Comparison of ENCODE assay signal across 9 cellular contexts in the genomic region with DNA sequence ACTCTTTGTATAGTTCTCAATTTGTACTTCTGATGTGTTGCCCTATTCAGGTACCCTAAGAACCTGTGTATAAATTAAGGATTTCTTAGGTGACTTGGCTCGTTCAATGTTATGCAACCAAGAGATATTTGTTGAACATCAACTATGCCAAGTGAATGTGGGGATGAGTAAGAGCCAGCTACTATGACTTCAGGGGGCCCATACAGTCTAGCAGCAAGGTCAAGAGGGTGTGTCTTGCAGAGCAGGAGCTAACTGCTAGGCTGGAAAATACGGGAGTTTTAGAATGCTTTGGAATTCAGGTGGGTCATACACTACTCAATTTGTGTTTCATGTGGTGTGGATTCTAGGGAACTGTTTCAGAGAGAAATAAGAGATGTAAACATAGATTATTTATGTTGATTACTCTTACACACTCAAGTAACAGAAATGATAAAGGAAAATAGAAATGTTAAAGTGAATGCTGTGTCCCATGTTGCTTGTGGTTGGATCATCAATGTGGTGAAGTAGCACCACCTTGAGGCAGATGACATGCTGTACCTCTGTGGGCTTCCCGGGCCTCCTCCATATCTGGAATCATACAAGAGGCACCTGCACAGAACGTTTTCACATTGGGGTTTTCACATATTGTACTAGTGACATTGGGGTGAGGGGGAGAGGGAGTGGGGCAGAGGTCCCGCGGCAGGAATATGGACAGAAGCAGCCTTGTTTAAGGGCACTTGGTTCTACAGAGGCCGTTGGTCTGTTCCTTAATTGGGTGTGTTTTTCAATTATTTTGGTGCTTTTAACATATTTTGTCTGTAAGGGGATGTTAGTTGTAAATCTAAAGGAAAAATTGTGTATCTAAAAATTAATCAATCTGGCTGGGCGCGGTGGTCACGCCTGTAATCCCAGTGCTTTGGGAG. TPM values are rescaled to one million over a fixed set of nuclear protein-coding genes. Genes with fewer than 3 reads are reported as not detected.
DNase-seq lines count a peak whose midpoint lies in the region; ATAC-seq and TF ChIP-seq lines count a peak whose summit lies in the region.
"Had no signal": no experiment of that assay in that cellular context is flagged by ENCODE, and none has a peak within 500 bp of the region (broad histone marks: within the 10 kb centered on the region; RNA-seq: fewer than 3 reads in every experiment).

No MANE protein-coding gene starts in this region.

- H3K27me3 ChIP-seq in GM23338 (ENCODE audit: insufficient read depth) (no peaks in the 10 kb centered on the region), MG63 (no peaks in the 10 kb centered on the region), SK-N-SH (ENCODE audit: insufficient read depth) (no peaks in the 10 kb centered on the region), iPS DF 6.9 (ENCODE audit: control insufficient read depth, insufficient read depth, low read length) (no peaks in the 10 kb centered on the region)

- peaks cover 2% of the 10 kb centered on the region for H3K27me3 Mint-ChIP-seq in GM23338 (ENCODE audit: insufficient read depth, low read depth, poor library complexity)

- WGBS in SK-N-SH (ENCODE audit: low lambda C conversion rate) = 69% methylated on average over 10 of the region's 10 CpGs
- no CpG with 5 or more reads among the region's 10 CpGs for WGBS in iPS DF 6.9 (ENCODE audit: insufficient coverage, insufficient read length)

- no peak for TF ChIP-seq EP300 in SK-N-SH (IDR thresholded peaks at IDR 0.05; ENCODE audit: borderline replicate concordance in 1 of 2, low read depth in 1 of 2, low read length in 1 of 2)

- H3K9me2 ChIP-seq in GM23338 (ENCODE audit: insufficient read depth) (no peaks in the 10 kb centered on the region), SK-N-SH (no peaks in the 10 kb centered on the region)

- H3F3A ChIP-seq in GM23338 (replicated peaks; ENCODE audit: low read depth) (no peaks in the 10 kb centered on the region), SK-N-SH (replicated peaks; ENCODE audit: insufficient read depth) (peaks cover 34% of the 10 kb centered on the region)

- POLR2A ChIA-PET in SK-N-SH (lab: Yijun Ruan, JAX) = no interaction called here

- CTCF ChIA-PET in SK-N-SH (lab: Yijun Ruan, JAX) = interaction anchor here (0.6 to 1.4 kb wide), 15 partner anchors 10 to 598 kb away, joined by 3 to 13 read pairs (median 3); no protein-coding TSS in a partner anchor

- H3K36me3 Mint-ChIP-seq in GM23338 (ENCODE audit: low read depth) = peaks cover 2% of the 10 kb centered on the region

- H3K4me2 ChIP-seq in GM23338 (no peak overlapping the region), SK-N-SH (no peak overlapping the region)

- H3K9ac ChIP-seq in SK-N-SH = no peak overlapping the region

- TF ChIP-seq RAD21 in SK-N-SH (IDR thresholded peaks at IDR 0.05; ENCODE audit: low read length) = peak; percentile 90

- H2AFZ ChIP-seq in GM23338 (no peak overlapping the region), SK-N-SH (ENCODE audit: low read depth) (no peak overlapping the region)

- H4K20me1 ChIP-seq in GM23338 (replicated peaks; ENCODE audit: insufficient read depth) (no peaks in the 10 kb centered on the region), SK-N-SH (ENCODE audit: insufficient read depth) (peaks cover 7% of the 10 kb centered on the region)

- peak; percentile 97 for TF ChIP-seq CTCF in GM23338 (conservative IDR thresholded peaks at IDR 0.05; ENCODE audit: low read depth in 2 of 2)
- TF ChIP-seq CTCF in SK-N-SH (IDR thresholded peaks at IDR 0.05) = peak; percentile 80

- peak; percentile 98 for ATAC-seq in GM23338

- H3K4me1 ChIP-seq in GM23338 (ENCODE audit: insufficient read depth) = peaks cover 39% of the 10 kb centered on the region
- peaks cover 3 to 20% of the 10 kb centered on the region in 2 experiments; a peak in 2 of 4 replicates for H3K4me1 ChIP-seq in SK-N-SH (ENCODE audit: control insufficient read depth in 1 of 2, insufficient read depth in 2 of 2, low read depth in 1 of 2, low read length in 1 of 2)
- H3K4me1 ChIP-seq in iPS DF 6.9 (ENCODE audit: control insufficient read depth, insufficient read depth, low read length) = no peaks in the 10 kb centered on the region

- H3K4me3 ChIP-seq in GM23338 (no peak overlapping the region), MG63 (no peak overlapping the region), SK-N-SH (ENCODE audit: low read depth in 2 of 2, low read length in 1 of 2) (peak overlapping the region in 1 of 2 experiments; percentile 28; a peak in 1 of 4 replicates), iPS DF 6.9 (ENCODE audit: low read length) (no peak overlapping the region)

- DNase-seq in GM03348 (ENCODE audit: low spot score) (peak; percentile 56), GM23338 (ENCODE audit: low spot score) (peak; percentile 78), MG63 (peak; percentile 25), SK-N-SH (peak; percentile 63), astrocyte of the hippocampus (ENCODE audit: low read depth, low spot score) (peak; percentile 75), iPS DF 6.9 (ENCODE audit: low read depth, low spot score) (peak; percentile 33)
- DNase-seq in stimulated activated CD4-positive, alpha-beta T cell treated with anti-CD3 and anti-CD28 coated beads, Interleukin-12 subunit alpha, Interleukin-12 subunit beta, amount 100 ng/mL, for 4 hours = peak; percentile 13
- DNase-seq in effector CD8-positive, alpha-beta T cell (lab: John Stamatoyannopoulos, UW) = no peak

- peaks cover 37% of the 10 kb centered on the region for H3K4me1 Mint-ChIP-seq in GM23338

- H3K27ac ChIP-seq in GM23338 (ENCODE audit: low read depth) (no peak overlapping the region; the same call in 1 of the 2 replicates), SK-N-SH (ENCODE audit: low read depth in 2 of 2, low read length in 1 of 2) (peak overlapping the region in 1 of 2 experiments; percentile 47; a peak in 1 of 4 replicates), iPS DF 6.9 (ENCODE audit: low read length) (no peak overlapping the region)

- H3K4me3 Mint-ChIP-seq in GM23338 = no peak overlapping the region

- H3K36me3 ChIP-seq in GM23338 (ENCODE audit: insufficient read depth) (no peaks in the 10 kb centered on the region), MG63 (peaks cover 26% of the 10 kb centered on the region), SK-N-SH (replicated peaks in 1 of 2; ENCODE audit: control insufficient read depth in 1 of 2, insufficient read depth in 2 of 2, low read length in 1 of 2) (peaks cover 35 to 38% of the 10 kb centered on the region in 2 experiments), iPS DF 6.9 (ENCODE audit: control insufficient read depth, insufficient read depth, low read length) (no peaks in the 10 kb centered on the region)

- H3K9me3 ChIP-seq in MG63 (no peaks in the 10 kb centered on the region), SK-N-SH (no peaks in the 10 kb centered on the region), iPS DF 6.9 (ENCODE audit: control insufficient read depth, insufficient read depth, low read length) (no peaks in the 10 kb centered on the region)

- H3K79me2 ChIP-seq in GM23338 (replicated peaks; ENCODE audit: insufficient read depth) (no peaks in the 10 kb centered on the region), SK-N-SH (ENCODE audit: insufficient read depth) (peaks cover 28% of the 10 kb centered on the region)

- no peaks in the 10 kb centered on the region for H3K9me3 Mint-ChIP-seq in GM23338

- H3K27ac Mint-ChIP-seq in GM23338 = peak overlapping the region; percentile 38

TF ChIP-seq in GM23338, 12 proteins besides CTCF, POLR2A, EP300 and RAD21 (continues in another document):
- TF ChIP-seq, protein P1, sequence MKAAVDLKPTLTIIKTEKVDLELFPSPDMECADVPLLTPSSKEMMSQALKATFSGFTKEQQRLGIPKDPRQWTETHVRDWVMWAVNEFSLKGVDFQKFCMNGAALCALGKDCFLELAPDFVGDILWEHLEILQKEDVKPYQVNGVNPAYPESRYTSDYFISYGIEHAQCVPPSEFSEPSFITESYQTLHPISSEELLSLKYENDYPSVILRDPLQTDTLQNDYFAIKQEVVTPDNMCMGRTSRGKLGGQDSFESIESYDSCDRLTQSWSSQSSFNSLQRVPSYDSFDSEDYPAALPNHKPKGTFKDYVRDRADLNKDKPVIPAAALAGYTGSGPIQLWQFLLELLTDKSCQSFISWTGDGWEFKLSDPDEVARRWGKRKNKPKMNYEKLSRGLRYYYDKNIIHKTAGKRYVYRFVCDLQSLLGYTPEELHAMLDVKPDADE (IDR thresholded peaks at IDR 0.05) = no peak
- no peak for TF ChIP-seq EZH2 (IDR thresholded peaks at IDR 0.05; ENCODE audit: low read depth, unreplicated experiment)

TF ChIP-seq in SK-N-SH, 30 proteins besides CTCF, POLR2A, EP300 and RAD21:
- peak; percentile 27 for TF ChIP-seq CHD2 (IDR thresholded peaks at IDR 0.05; ENCODE audit: low read length, partially characterized antibody)
- no peak for TF ChIP-seq IRF3 (IDR thresholded peaks at IDR 0.05; ENCODE audit: low read depth, low read length)
- peak; percentile 70 for TF ChIP-seq SMC3 (IDR thresholded peaks at IDR 0.05; ENCODE audit: low read depth, low read length)
- no peak for TF ChIP-seq FOXM1 (IDR thresholded peaks at IDR 0.05; ENCODE audit: low read depth)

RNA-seq across cellular contexts. Expression of gene ARPC5, which starts 12.4 kb away (rescaled TPM):
- 75.4 and 90.8 TPM in 2 replicates for total RNA-seq in GM23338 (2014; rRNA removed; shearing (Covaris generic))
- 95.9 and 98.9 TPM in 2 replicates for polyA plus RNA-seq in GM23338 (2016; fragmentation: Nextera tagmentation; extraction: Ambion mirVana)
- total RNA-seq in MG63 (2014; rRNA removed; shearing (Covaris generic); ENCODE audit: low replicate concordance) = 232 and 372 TPM in 2 replicates
- polyA plus RNA-seq in SK-N-SH (2012; rRNA removed) = 66.8 and 97.6 TPM in 2 replicates
- 112 and 139 TPM in 2 replicates for polyA plus RNA-seq in SK-N-SH (2012; cell fraction: cytosol; rRNA removed)
- 20.6 and 46.8 TPM in 2 replicates for polyA plus RNA-seq in SK-N-SH (2012; cell fraction: nucleus; rRNA removed)

RNA-seq across cellular contexts. Expression of gene APOBEC4, which starts 30.0 kb away (rescaled TPM):
- total RNA-seq in GM23338 (2014; rRNA removed; shearing (Covaris generic)) = not detected in 2 replicates
- 0.10 TPM in 1 of 2 replicates, not detected in the other for polyA plus RNA-seq in GM23338 (2016; fragmentation: Nextera tagmentation; extraction: Ambion mirVana)
- not detected in 2 replicates for total RNA-seq in MG63 (2014; rRNA removed; shearing (Covaris generic); ENCODE audit: low replicate concordance)
- polyA plus RNA-seq in SK-N-SH (2012; rRNA removed) = not detected in 2 replicates
- polyA plus RNA-seq in SK-N-SH (2012; cell fraction: cytosol; rRNA removed) = not detected in 2 replicates
- not detected in 2 replicates for polyA plus RNA-seq in SK-N-SH (2012; cell fraction: nucleus; rRNA removed)
- total RNA-seq: glomerular endothelial cell had no signal

RNA-seq across cellular contexts. Expression of gene NCF2, which starts 32.9 kb away (rescaled TPM):
- total RNA-seq in GM23338 (2014; rRNA removed; shearing (Covaris generic)) = not detected in 2 replicates
- polyA plus RNA-seq in GM23338 (2016; fragmentation: Nextera tagmentation; extraction: Ambion mirVana) (0.45 TPM in 1 of 2 replicates, not detected in the other), SK-N-SH (2012; rRNA removed) (2.0 and 6.0 TPM in 2 replicates)
- 0.53 and 0.64 TPM in 2 replicates for total RNA-seq in MG63 (2014; rRNA removed; shearing (Covaris generic); ENCODE audit: low replicate concordance)
- polyA plus RNA-seq in SK-N-SH (2012; cell fraction: cytosol; rRNA removed) = 2.7 and 2.8 TPM in 2 replicates
- 2.1 and 3.1 TPM in 2 replicates for polyA plus RNA-seq in SK-N-SH (2012; cell fraction: nucleus; rRNA removed)
